1 cellular context compared by ENCODE assay signal in the genomic region with DNA sequence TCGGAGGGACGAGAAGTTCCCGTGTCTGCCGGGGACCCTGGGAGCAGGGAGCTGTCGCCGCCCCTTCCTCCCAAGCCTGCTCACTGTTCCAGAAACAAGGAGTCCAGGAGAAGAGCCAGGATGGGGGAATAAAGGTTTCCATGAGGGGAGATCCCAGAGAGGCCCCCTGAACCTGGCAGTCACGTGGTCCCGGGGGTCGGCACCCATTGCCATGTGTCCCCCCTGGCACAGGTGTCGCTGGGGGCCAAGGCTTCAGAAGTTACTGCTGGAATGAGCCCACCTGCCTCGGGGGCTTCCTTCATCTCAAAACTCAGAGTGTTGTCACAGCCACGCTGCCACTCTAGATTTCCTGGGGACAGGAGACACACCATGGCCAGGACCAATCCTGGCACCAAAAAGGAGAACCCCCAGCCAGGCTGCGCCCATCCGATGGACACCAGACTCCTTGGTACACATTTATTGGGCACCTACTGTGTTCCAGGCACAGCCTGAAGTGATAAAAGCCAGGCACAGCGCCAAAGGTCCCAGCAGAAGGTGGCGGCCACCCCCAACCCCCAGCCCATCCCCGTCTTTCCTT.
TF ChIP-seq lines count a peak whose summit lies in the region.

No MANE protein-coding gene starts in this region.

TF ChIP-seq in HepG2, 621 proteins besides CTCF, POLR2A, EP300 and RAD21:
- no peak for TF ChIP-seq ZNF746 (CRISPR knock-in tag; IDR thresholded peaks at IDR 0.05)
- TF ChIP-seq, protein P1, sequence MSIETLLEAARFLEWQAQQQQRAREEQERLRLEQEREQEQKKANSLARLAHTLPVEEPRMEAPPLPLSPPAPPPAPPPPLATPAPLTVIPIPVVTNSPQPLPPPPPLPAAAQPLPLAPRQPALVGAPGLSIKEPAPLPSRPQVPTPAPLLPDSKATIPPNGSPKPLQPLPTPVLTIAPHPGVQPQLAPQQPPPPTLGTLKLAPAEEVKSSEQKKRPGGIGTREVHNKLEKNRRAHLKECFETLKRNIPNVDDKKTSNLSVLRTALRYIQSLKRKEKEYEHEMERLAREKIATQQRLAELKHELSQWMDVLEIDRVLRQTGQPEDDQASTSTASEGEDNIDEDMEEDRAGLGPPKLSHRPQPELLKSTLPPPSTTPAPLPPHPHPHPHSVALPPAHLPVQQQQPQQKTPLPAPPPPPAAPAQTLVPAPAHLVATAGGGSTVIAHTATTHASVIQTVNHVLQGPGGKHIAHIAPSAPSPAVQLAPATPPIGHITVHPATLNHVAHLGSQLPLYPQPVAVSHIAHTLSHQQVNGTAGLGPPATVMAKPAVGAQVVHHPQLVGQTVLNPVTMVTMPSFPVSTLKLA (IDR thresholded peaks at IDR 0.05), result peak; percentile 72
